Comparison of ENCODE assay signal across 11 cellular contexts in genomic region chr5:159928122-159928960, GRCh38. TPM values are rescaled to one million over a fixed set of nuclear protein-coding genes. Genes with fewer than 3 reads are reported as not detected.
DNase-seq lines count a peak whose midpoint lies in the region; ATAC-seq and TF ChIP-seq lines count a peak whose summit lies in the region.
"Had no signal": no experiment of that assay in that cellular context is flagged by ENCODE, and none has a peak within 500 bp of the region (broad histone marks: within the 10 kb centered on the region; RNA-seq: fewer than 3 reads in every experiment).

No MANE protein-coding gene starts in this region.

- DNase-seq in DMS 273 treated with DMSO at 0.1 percent for 48 hours (lab: John Stamatoyannopoulos, UW) (peak; percentile 3), Panc1 (ENCODE audit: low read depth, low spot score) (peak; percentile 90), fibroblast of lung (ENCODE audit: low read depth in 2 of 2) (peak; percentile 87 to 90), ovary (peak in 3 of 5 donors; percentile 47 to 64 (median 63)), NCI-H1105 treated with DMSO at 0.1 percent for 48 hours (lab: John Stamatoyannopoulos, UW) (no peak)
- DNase-seq: MM.1S had no signal

- H3K36me3 ChIP-seq in Panc1 (ENCODE audit: control insufficient read depth, insufficient read depth, low read length) (no peaks in the 10 kb centered on the region), fibroblast of lung (ENCODE audit: control insufficient read depth, insufficient read depth, low read length) (no peaks in the 10 kb centered on the region), ovary (no peaks in the 10 kb centered on the region)

- peak overlapping the region; percentile 81 for H3K4me2 ChIP-seq in fibroblast of lung (ENCODE audit: extremely low read depth, insufficient read depth, low read length)

- H4K20me1 ChIP-seq in fibroblast of lung (ENCODE audit: control insufficient read depth, extremely low read depth, insufficient read depth, low read length) = no peaks in the 10 kb centered on the region

- no peak overlapping the region for H3K27ac ChIP-seq in Panc1 (ENCODE audit: low read length)
- peak overlapping the region; percentile 72 for H3K27ac ChIP-seq in fibroblast of lung (ENCODE audit: insufficient read depth, low read length)
- H3K27ac ChIP-seq in ovary = no peak overlapping the region
- H3K27ac ChIP-seq: dorsolateral prefrontal cortex, SK-N-MC had no signal

- TF ChIP-seq POLR2A in ovary (IDR thresholded peaks at IDR 0.05) = no peak

- H3K4me1 ChIP-seq in Panc1 (ENCODE audit: control insufficient read depth, insufficient read depth, low read length) (peaks cover 11% of the 10 kb centered on the region), fibroblast of lung (ENCODE audit: control insufficient read depth, extremely low read depth, insufficient read depth, low read length) (peaks cover 9% of the 10 kb centered on the region), ovary (ENCODE audit: insufficient read depth) (no peaks in the 10 kb centered on the region)

- WGBS in ovary, 3 donors = 38 to 45% (median 39%) methylated on average over 13 of the region's 13 CpGs

- POLR2A ChIA-PET in Panc1 (lab: Charles Lee) = interaction anchor here (0.6 kb wide), 1 partner anchor 54 kb away, joined by 3 read pairs; no protein-coding TSS in a partner anchor

- H2AFZ ChIP-seq in fibroblast of lung (ENCODE audit: low read length) = peak overlapping the region; percentile 43

- no peaks in the 10 kb centered on the region for H3K79me2 ChIP-seq in fibroblast of lung (ENCODE audit: control insufficient read depth, insufficient read depth, low read length)

- H3K9ac ChIP-seq in fibroblast of lung (ENCODE audit: insufficient read depth, low read length) = no peak overlapping the region

- CTCF ChIA-PET in Panc1 (lab: Charles Lee) = interaction anchor here (0.6 kb wide), 1 partner anchor 347 kb away, joined by 3 read pairs; no protein-coding TSS in a partner anchor

- BruUV-seq in Panc1 (replicated peaks; lab: Mats Ljungman, UMichigan) = no TSS peak

- TF ChIP-seq CTCF in Panc1 (IDR thresholded peaks at IDR 0.05) (no peak), fibroblast of lung (conservative IDR thresholded peaks at IDR 0.05 in 1 of 2, IDR thresholded peaks at IDR 0.05 in 1 of 2; ENCODE audit: low read depth in 1 of 2, low read length in 2 of 2) (no peak), ovary (IDR thresholded peaks at IDR 0.05) (no peak)

- TF ChIP-seq EP300 in ovary (IDR thresholded peaks at IDR 0.05) = no peak

- intact Hi-C loops in Panc1 (cut with micrococcal nuclease; ENCODE audit: unreplicated experiment) (no loop called here), ovary (cut with DNase I) (no loop called here)

- in situ Hi-C loops in Panc1 (cut with HindIII; ENCODE audit: low pct_unique_long_range_greater_than_20kb, low sequenced_read_pairs) = no loop called here

- no peaks in the 10 kb centered on the region for H3K27me3 ChIP-seq in Panc1 (ENCODE audit: control insufficient read depth, insufficient read depth, low read length)
- no peaks in the 10 kb centered on the region for H3K27me3 ChIP-seq in fibroblast of lung (ENCODE audit: control insufficient read depth, insufficient read depth, low read length)
- no peaks in the 10 kb centered on the region for H3K27me3 ChIP-seq in ovary

- H3K4me3 ChIP-seq in Panc1 (ENCODE audit: low read depth in 2 of 2, low read length in 2 of 2) = peak overlapping the region in 1 of 2 experiments; percentile 4; a peak in 2 of 4 replicates
- peak overlapping the region; percentile 12 to 44 (median 30) for H3K4me3 ChIP-seq in fibroblast of lung (replicated peaks in 1 of 4; ENCODE audit: control extremely low read depth in 1 of 4, insufficient read depth in 1 of 4, low read depth in 3 of 4, low read length in 4 of 4)
- no peak overlapping the region for H3K4me3 ChIP-seq in ovary
- H3K4me3 ChIP-seq: SK-N-MC had no signal

- H3K9me3 ChIP-seq in Panc1 (ENCODE audit: control insufficient read depth, insufficient read depth, low read depth, low read length) (no peaks in the 10 kb centered on the region), fibroblast of lung (ENCODE audit: control insufficient read depth, insufficient read depth, low read depth, low read length) (no peaks in the 10 kb centered on the region), ovary (no peaks in the 10 kb centered on the region)

- ATAC-seq in Panc1 (peak; percentile 96), GM18868 (IDR thresholded peaks at IDR 0.05; ENCODE audit: unreplicated experiment) (no peak), GM18511 (IDR thresholded peaks at IDR 0.05; ENCODE audit: unreplicated experiment) (no peak), HG03520 (IDR thresholded peaks at IDR 0.05; ENCODE audit: unreplicated experiment) (no peak)

RNA-seq across cellular contexts. Expression of gene ADRA1B, which starts 12.1 kb away (rescaled TPM):
- total RNA-seq in Panc1 (2021; ENCODE audit: unreplicated experiment) (8.3 TPM), fibroblast of lung (0.26 and 0.99 TPM in 2 replicates), ovary (1 to 10 TPM in 6 of 7 donors, under 1 TPM in 1; 0.95 to 9.1 (median 3.6) TPM)
- polyA plus RNA-seq in Panc1 (2012; ENCODE audit: insufficient read length) = 13.6 TPM
- polyA plus RNA-seq in fibroblast of lung (0.73 and 1.7 TPM in 2 replicates), ovary (1 to 10 TPM in 1 of 2 donors, under 1 TPM in 1; 0.87 to 1.9 TPM)
- polyA plus RNA-seq in fibroblast of lung (2012) = 1.3 and 2.4 TPM in 2 replicates
- 0.19 and 5.2 TPM in 2 replicates for polyA minus RNA-seq in fibroblast of lung (ENCODE audit: low replicate concordance)
